In genomic region chr19:36152061-36152885, GRCh38 we compare ENCODE assay signal across 9 cellular contexts. TPM values are rescaled to one million over a fixed set of nuclear protein-coding genes. Genes with fewer than 3 reads are reported as not detected.
DNase-seq lines count a peak whose midpoint lies in the region; ATAC-seq and TF ChIP-seq lines count a peak whose summit lies in the region.
"Had no signal": no experiment of that assay in that cellular context is flagged by ENCODE, and none has a peak within 500 bp of the region (broad histone marks: within the 10 kb centered on the region; RNA-seq: fewer than 3 reads in every experiment).

Gene COX7A1, minus strand, starts transcription at chr19:36152447. Its CDS starts 40 bp downstream, at chr19:36152407.

- H3K4me3 ChIP-seq in esophagus squamous epithelium (peak within 1 kb of the TSS; percentile 37 to 72 (median 51)), mucosa of descending colon (no peak within 1 kb of the TSS), thymus (ENCODE audit: low read length) (peak within 1 kb of the TSS; percentile 25)

- no peak for TF ChIP-seq CTCF in esophagus squamous epithelium (IDR thresholded peaks at IDR 0.05)
- TF ChIP-seq CTCF in mucosa of descending colon (IDR thresholded peaks at IDR 0.05): no peak

- ATAC-seq in mucosa of descending colon: peak; percentile 54
- no peak for ATAC-seq in HG02938 (IDR thresholded peaks at IDR 0.05; ENCODE audit: unreplicated experiment)
- no peak for ATAC-seq in GM21367 (IDR thresholded peaks at IDR 0.05; ENCODE audit: unreplicated experiment)
- ATAC-seq: activated T-cell treated with anti-CD3 and anti-CD28 coated beads, Interleukin-2, amount 50 U/mL, for 4 hours had no signal

- H3K36me3 ChIP-seq in esophagus squamous epithelium: peaks cover 15 to 52% (median 28%) of the 10 kb centered on the region in 3 donors
- no peaks in the 10 kb centered on the region for H3K36me3 ChIP-seq in mucosa of descending colon (ENCODE audit: low read depth)
- peaks cover 35% of the 10 kb centered on the region for H3K36me3 ChIP-seq in thymus (ENCODE audit: control insufficient read depth, insufficient read depth)

- H3K4me1 ChIP-seq in esophagus squamous epithelium (peaks cover 11 to 83% (median 29%) of the 10 kb centered on the region in 3 donors), mucosa of descending colon (ENCODE audit: low read depth) (no peaks in the 10 kb centered on the region), thymus (ENCODE audit: control insufficient read depth, insufficient read depth, low read length) (no peaks in the 10 kb centered on the region)

- TF ChIP-seq POLR2A in esophagus squamous epithelium (IDR thresholded peaks at IDR 0.05): peak in 1 of 4 donors; percentile 27

- 40 to 60% methylated on average over 10 to 32 of the region's 54 CpGs for WGBS in esophagus squamous epithelium, 2 donors
- 65% methylated on average over 54 of the region's 54 CpGs for WGBS in thymus

- no peaks in the 10 kb centered on the region for H3K9me3 ChIP-seq in esophagus squamous epithelium
- no peaks in the 10 kb centered on the region for H3K9me3 ChIP-seq in mucosa of descending colon
- H3K9me3 ChIP-seq in thymus (ENCODE audit: control insufficient read depth): no peaks in the 10 kb centered on the region

- peak within 1 kb of the TSS; percentile 87 to 98 (median 92) for H3K27ac ChIP-seq in esophagus squamous epithelium
- H3K27ac ChIP-seq in thymus (ENCODE audit: low read depth): peak within 1 kb of the TSS; percentile 64

- intact Hi-C loops in esophagus squamous epithelium (cut with DNase I): no loop called here
- intact Hi-C loops in mucosa of descending colon (cut with DNase I, micrococcal nuclease): no loop called here

- DNase-seq in RPMI7951 (ENCODE audit: low read depth): peak; percentile 42
- DNase-seq in esophagus squamous epithelium (lab: John Stamatoyannopoulos, UW): no peak
- peak in 1 of 3 donors; percentile 46 for DNase-seq in mucosa of descending colon
- no peak for DNase-seq in NCI-H345 treated with DMSO at 0.1 percent for 48 hours (lab: John Stamatoyannopoulos, UW; ENCODE audit: unreplicated experiment)
- no peak for DNase-seq in occipital lobe (lab: John Stamatoyannopoulos, UW)
- DNase-seq: activated T-cell treated with anti-CD3 and anti-CD28 coated beads, Interleukin-2, amount 50 U/mL, for 4 hours had no signal

- no peaks in the 10 kb centered on the region for H3K27me3 ChIP-seq in esophagus squamous epithelium
- H3K27me3 ChIP-seq in thymus (ENCODE audit: control insufficient read depth, insufficient read depth): no peaks in the 10 kb centered on the region

RNA-seq across cellular contexts. Expression of gene COX7A1, which starts in this region (rescaled TPM):
- total RNA-seq in RPMI7951 (2014; rRNA removed; shearing (Covaris generic)): 6.1 and 7.0 TPM in 2 replicates
- total RNA-seq in esophagus squamous epithelium (10 to 100 TPM in 1 of 4 donors, 1 to 10 TPM in 3; 2.0 to 15.8 (median 3.1) TPM), mucosa of descending colon (100 to 1,000 TPM in 1 of 3 donors, 10 to 100 TPM in 1, 1 to 10 TPM in 1; 6.0 to 115 (median 11.3) TPM), occipital lobe (3.9 TPM)
- polyA plus RNA-seq in thymus: 40.4 TPM
- total RNA-seq: activated T-cell treated with anti-CD3 and anti-CD28 coated beads, Interleukin-2, amount 50 U/mL, for 4 hours had no signal
